In the genomic region with DNA sequence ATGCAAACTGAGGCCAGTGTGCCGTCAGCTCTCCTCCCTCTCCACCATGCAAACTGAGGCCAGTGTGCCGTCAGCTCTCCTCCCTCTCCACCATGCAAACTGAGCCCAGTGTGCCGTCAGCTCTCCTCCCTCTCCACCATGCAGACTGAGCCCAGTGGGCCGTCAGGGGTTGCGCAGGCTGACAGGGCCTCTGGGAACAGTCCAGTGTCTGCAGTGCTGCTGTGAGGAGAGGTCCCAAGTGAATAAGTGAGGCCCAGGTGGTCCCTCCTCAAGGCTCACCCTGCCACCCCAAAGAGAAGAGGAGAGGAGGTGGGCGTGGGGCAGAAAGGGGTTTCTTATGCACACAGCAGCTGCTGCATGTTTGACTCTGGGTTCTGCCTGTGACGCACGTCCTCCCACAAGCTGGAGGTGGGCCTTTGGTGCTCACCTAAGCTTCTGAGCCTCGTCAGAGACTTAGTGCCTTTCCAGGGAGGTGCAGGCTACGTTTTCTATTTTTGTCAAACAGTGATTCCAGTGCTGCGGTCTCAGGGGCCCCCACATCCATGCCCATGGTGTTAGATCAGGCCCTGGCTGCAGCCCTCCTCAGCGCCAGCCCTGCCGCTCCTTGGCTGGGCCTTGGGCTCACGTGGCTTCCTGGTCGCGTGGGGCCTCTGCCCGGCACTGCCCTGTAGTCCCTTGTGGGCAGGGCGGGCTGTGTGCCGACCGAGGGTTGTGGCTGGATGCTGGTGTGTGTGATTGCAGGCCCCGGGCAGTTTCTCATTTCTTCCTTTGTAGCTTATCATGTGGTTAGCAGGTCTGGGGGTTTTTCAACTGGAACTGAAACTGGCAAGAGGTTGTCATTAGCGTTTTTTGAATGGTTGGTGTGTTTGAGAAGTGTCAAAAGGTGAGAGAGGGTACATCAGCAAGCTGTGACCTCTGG, we compare ENCODE assay signal across 8 cellular contexts. TPM values are rescaled to one million over a fixed set of nuclear protein-coding genes. Genes with fewer than 3 reads are reported as not detected.
DNase-seq lines count a peak whose midpoint lies in the region; ATAC-seq and TF ChIP-seq lines count a peak whose summit lies in the region.

No MANE protein-coding gene starts in this region.

- H2AFZ ChIP-seq in KMS-11 (ENCODE audit: low read depth): 0 out of 2 replicates have a peak overlapping the region, but pooled peaks have one; percentile 32

- no peaks in the 10 kb centered on the region for H3K9me3 ChIP-seq in effector memory CD4-positive, alpha-beta T cell (ENCODE audit: control insufficient read depth, low read length)

- H4K20me1 ChIP-seq in KMS-11 (ENCODE audit: insufficient read depth): no peaks in the 10 kb centered on the region

- peak overlapping the region; percentile 83 for H3K27ac ChIP-seq in KMS-11
- H3K27ac ChIP-seq in temporal lobe (ENCODE audit: low read depth, low read length): peak overlapping the region; percentile 14
- no peak overlapping the region for H3K27ac ChIP-seq in effector memory CD4-positive, alpha-beta T cell (ENCODE audit: insufficient read depth, low read length, poor library complexity, severe bottlenecking)

- H3K4me2 ChIP-seq in KMS-11: peak overlapping the region; percentile 88

- ATAC-seq in GM18498 (IDR thresholded peaks at IDR 0.05; ENCODE audit: unreplicated experiment) (peak; percentile 86), GM21619 (IDR thresholded peaks at IDR 0.05; ENCODE audit: unreplicated experiment) (peak; percentile 77)

- peak; percentile 69 for DNase-seq in globus pallidus (ENCODE audit: low spot score)
- no peak for DNase-seq in effector memory CD4-positive, alpha-beta T cell
- no peak for DNase-seq in NCI-H1436 treated with DMSO at 0.1 percent for 48 hours (lab: John Stamatoyannopoulos, UW)
- DNase-seq in NCI-H524 (lab: John Stamatoyannopoulos, UW): no peak

- no peaks in the 10 kb centered on the region for H3K36me3 ChIP-seq in KMS-11 (ENCODE audit: insufficient read depth)
- peaks cover 22% of the 10 kb centered on the region for H3K36me3 ChIP-seq in effector memory CD4-positive, alpha-beta T cell (ENCODE audit: control insufficient read depth, insufficient read depth, low read length)

- no peaks in the 10 kb centered on the region for H3K27me3 ChIP-seq in KMS-11 (ENCODE audit: insufficient read depth, low read depth)
- H3K27me3 ChIP-seq in effector memory CD4-positive, alpha-beta T cell (replicated peaks; ENCODE audit: control insufficient read depth, insufficient read depth, low read length, poor library complexity, severe bottlenecking): no peaks in the 10 kb centered on the region

- H3K4me3 ChIP-seq in KMS-11 (IDR thresholded peaks at IDR 0.05; ENCODE audit: insufficient read depth, low read depth, low read length): no peak overlapping the region
- no peak overlapping the region for H3K4me3 ChIP-seq in effector memory CD4-positive, alpha-beta T cell (ENCODE audit: insufficient read depth, low read depth, low read length, poor library complexity, severe bottlenecking)

- H3K79me2 ChIP-seq in KMS-11 (ENCODE audit: insufficient read depth, low read depth): peaks cover 7% of the 10 kb centered on the region; the same call in 1 of the 2 replicates

- peaks cover 65% of the 10 kb centered on the region for H3K4me1 ChIP-seq in KMS-11 (ENCODE audit: low read depth, poor library complexity, severe bottlenecking)
- H3K4me1 ChIP-seq in effector memory CD4-positive, alpha-beta T cell (ENCODE audit: control insufficient read depth, insufficient read depth, low read length, poor library complexity, severe bottlenecking): no peaks in the 10 kb centered on the region

- peak overlapping the region; percentile 51; the same call in 1 of the 2 replicates for H3K9ac ChIP-seq in KMS-11

- no peak for TF ChIP-seq CTCF in KMS-11 (conservative IDR thresholded peaks at IDR 0.05; ENCODE audit: low read depth, low read length)

RNA-seq across cellular contexts. Expression of a gene that starts 7.1 kb away (rescaled TPM):
- 5.2 TPM for total RNA-seq in temporal lobe

RNA-seq across cellular contexts. Expression of a gene that starts 42.8 kb away (rescaled TPM):
- total RNA-seq in temporal lobe: 1.2 TPM
